1 cellular context compared by ENCODE assay signal in the genomic region with DNA sequence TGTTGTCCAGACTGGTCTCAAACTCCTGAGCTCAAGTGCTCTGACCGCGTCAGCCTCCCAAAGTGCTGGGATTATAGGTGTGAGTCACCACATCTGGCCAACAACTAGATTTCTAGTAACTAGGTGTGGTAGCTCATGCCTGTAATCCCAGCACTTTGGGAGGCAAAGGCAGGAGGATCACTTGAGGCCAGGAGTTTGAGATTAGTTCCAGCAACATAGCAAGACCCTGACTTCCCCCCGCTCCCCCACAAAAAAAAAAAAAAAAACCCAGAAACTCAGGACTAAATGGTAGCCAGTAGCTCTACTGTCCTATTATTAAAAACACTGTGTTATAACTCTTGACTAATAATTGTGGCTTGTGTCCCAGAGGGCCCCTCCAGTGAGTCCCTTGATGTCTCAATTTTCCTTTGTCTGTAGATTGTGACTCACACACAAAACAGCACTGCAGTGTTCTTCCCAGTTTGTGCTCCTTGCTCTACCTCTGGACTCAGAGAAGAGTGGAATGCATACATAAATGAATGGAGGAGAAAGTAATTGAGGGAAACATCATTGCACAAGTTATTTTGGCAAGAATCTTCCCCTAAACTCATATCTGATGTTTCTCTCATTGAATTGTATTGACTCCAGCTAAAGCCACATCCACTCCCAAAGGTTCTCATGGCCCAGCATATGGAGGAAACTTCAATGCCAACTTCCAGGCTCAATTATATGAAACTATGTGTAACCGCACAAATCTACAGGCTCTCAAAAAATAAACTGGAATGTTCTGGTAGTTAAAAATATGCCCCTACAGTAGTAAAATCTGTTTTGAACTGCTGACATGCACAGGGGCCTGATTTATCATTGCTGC.
TF ChIP-seq lines count a peak whose summit lies in the region.

No MANE protein-coding gene starts in this region.

TF ChIP-seq in HEK293, 187 proteins besides CTCF, POLR2A, EP300 and RAD21 (continued from another document):
- TF ChIP-seq, protein P1, sequence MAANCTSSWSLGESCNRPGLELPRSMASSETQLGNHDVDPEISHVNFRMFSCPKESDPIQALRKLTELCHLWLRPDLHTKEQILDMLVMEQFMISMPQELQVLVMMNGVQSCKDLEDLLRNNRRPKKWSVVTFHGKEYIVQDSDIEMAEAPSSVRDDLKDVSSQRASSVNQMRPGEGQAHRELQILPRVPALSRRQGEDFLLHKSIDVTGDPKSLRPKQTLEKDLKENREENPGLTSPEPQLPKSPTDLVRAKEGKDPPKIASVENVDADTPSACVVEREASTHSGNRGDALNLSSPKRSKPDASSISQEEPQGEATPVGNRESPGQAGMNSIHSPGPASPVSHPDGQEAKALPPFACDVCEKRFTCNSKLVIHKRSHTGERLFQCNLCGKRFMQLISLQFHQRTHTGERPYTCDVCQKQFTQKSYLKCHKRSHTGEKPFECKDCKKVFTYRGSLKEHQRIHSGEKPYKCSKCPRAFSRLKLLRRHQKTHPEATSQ (tag by site-specific recombination; IDR thresholded peaks at IDR 0.05), result 0 out of 2 replicates have a peak, but pooled peaks have one; percentile 28
- TF ChIP-seq, protein P2, sequence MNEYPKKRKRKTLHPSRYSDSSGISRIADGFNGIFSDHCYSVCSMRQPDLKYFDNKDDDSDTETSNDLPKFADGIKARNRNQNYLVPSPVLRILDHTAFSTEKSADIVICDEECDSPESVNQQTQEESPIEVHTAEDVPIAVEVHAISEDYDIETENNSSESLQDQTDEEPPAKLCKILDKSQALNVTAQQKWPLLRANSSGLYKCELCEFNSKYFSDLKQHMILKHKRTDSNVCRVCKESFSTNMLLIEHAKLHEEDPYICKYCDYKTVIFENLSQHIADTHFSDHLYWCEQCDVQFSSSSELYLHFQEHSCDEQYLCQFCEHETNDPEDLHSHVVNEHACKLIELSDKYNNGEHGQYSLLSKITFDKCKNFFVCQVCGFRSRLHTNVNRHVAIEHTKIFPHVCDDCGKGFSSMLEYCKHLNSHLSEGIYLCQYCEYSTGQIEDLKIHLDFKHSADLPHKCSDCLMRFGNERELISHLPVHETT (tag by site-specific recombination; IDR thresholded peaks at IDR 0.05), result peak; percentile 84; the same call in 1 of the 2 replicates
- TF ChIP-seq, protein P3, sequence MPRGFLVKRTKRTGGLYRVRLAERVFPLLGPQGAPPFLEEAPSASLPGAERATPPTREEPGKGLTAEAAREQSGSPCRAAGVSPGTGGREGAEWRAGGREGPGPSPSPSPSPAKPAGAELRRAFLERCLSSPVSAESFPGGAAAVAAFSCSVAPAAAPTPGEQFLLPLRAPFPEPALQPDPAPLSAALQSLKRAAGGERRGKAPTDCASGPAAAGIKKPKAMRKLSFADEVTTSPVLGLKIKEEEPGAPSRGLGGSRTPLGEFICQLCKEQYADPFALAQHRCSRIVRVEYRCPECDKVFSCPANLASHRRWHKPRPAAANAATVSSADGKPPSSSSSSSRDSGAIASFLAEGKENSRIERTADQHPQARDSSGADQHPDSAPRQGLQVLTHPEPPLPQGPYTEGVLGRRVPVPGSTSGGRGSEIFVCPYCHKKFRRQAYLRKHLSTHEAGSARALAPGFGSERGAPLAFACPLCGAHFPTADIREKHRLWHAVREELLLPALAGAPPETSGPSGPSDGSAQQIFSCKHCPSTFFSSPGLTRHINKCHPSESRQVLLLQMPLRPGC (tag by site-specific recombination; IDR thresholded peaks at IDR 0.05), result peak; percentile 60; the same call in 1 of the 2 replicates
- 0 out of 2 replicates have a peak, but pooled peaks have one; percentile 12 for TF ChIP-seq ZBTB17 (tag by site-specific recombination; IDR thresholded peaks at IDR 0.05)
- TF ChIP-seq KLF8 (tag by site-specific recombination; IDR thresholded peaks at IDR 0.05), result peak; percentile 11; the same call in 1 of the 2 replicates
- peak; percentile 18; the same call in 1 of the 2 replicates for TF ChIP-seq ZBTB8A (tag by site-specific recombination; IDR thresholded peaks at IDR 0.05)
- TF ChIP-seq, protein P4, sequence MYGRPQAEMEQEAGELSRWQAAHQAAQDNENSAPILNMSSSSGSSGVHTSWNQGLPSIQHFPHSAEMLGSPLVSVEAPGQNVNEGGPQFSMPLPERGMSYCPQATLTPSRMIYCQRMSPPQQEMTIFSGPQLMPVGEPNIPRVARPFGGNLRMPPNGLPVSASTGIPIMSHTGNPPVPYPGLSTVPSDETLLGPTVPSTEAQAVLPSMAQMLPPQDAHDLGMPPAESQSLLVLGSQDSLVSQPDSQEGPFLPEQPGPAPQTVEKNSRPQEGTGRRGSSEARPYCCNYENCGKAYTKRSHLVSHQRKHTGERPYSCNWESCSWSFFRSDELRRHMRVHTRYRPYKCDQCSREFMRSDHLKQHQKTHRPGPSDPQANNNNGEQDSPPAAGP (tag by site-specific recombination; IDR thresholded peaks at IDR 0.05), result peak; percentile 64; the same call in 1 of the 2 replicates
- TF ChIP-seq GLIS2 (tag by site-specific recombination; IDR thresholded peaks at IDR 0.05), result peak; percentile 75
- TF ChIP-seq, protein P5, sequence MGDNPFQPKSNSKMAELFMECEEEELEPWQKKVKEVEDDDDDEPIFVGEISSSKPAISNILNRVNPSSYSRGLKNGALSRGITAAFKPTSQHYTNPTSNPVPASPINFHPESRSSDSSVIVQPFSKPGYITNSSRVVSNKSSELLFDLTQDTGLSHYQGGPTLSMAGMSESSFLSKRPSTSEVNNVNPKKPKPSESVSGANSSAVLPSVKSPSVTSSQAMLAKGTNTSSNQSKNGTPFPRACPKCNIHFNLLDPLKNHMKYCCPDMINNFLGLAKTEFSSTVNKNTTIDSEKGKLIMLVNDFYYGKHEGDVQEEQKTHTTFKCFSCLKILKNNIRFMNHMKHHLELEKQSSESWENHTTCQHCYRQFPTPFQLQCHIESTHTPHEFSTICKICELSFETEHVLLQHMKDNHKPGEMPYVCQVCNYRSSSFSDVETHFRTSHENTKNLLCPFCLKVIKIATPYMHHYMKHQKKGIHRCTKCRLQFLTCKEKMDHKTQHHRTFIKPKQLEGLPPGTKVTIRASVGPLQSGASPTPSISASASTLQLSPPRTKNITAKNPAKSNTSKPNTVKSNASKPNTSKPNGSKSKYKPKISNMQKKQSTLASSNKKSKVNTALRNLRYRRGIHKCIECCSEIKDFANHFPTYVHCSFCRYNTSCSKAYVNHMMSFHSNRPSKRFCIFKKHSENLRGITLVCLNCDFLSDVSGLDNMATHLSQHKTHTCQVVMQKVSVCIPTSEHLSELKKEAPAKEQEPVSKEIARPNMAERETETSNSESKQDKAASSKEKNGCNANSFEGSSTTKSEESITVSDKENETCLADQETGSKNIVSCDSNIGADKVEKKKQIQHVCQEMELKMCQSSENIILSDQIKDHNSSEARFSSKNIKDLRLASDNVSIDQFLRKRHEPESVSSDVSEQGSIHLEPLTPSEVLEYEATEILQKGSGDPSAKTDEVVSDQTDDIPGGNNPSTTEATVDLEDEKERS (tag by site-specific recombination; IDR thresholded peaks at IDR 0.05), result 0 out of 2 replicates have a peak, but pooled peaks have one; percentile 35
- TF ChIP-seq ZNF302 (tag by site-specific recombination; IDR thresholded peaks at IDR 0.05; ENCODE audit: low read depth), result no peak
- TF ChIP-seq ZNF10 (tag by site-specific recombination; IDR thresholded peaks at IDR 0.05), result peak; percentile 42; the same call in 1 of the 2 replicates
- peak; percentile 63 for TF ChIP-seq GLIS1 (tag by site-specific recombination; IDR thresholded peaks at IDR 0.05)
- TF ChIP-seq ZBTB21 (tag by site-specific recombination; IDR thresholded peaks at IDR 0.05), result peak; percentile 12; the same call in 1 of the 2 replicates
- TF ChIP-seq SP7 (tag by site-specific recombination; IDR thresholded peaks at IDR 0.05), result peak; percentile 83
- TF ChIP-seq, protein P6, sequence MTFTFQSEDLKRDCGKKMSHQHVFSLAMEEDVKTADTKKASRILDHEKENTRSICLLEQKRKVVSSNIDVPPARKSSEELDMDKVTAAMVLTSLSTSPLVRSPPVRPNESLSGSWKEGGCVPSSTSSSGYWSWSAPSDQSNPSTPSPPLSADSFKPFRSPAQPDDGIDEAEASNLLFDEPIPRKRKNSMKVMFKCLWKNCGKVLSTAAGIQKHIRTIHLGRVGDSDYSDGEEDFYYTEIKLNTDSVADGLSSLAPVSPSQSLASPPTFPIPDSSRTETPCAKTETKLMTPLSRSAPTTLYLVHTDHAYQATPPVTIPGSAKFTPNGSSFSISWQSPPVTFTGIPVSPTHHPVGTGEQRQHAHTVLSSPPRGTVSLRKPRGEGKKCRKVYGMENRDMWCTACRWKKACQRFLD (tag by site-specific recombination; IDR thresholded peaks at IDR 0.05), result no peak
- 0 out of 2 replicates have a peak, but pooled peaks have one; percentile 17 for TF ChIP-seq ZNF394 (tag by site-specific recombination; IDR thresholded peaks at IDR 0.05; ENCODE audit: borderline replicate concordance)
- TF ChIP-seq ZNF24 (tag by site-specific recombination; IDR thresholded peaks at IDR 0.05), result 0 out of 2 replicates have a peak, but pooled peaks have one; percentile 29
- peak; percentile 69 for TF ChIP-seq OSR2 (tag by site-specific recombination; IDR thresholded peaks at IDR 0.05)
- TF ChIP-seq, protein P7, sequence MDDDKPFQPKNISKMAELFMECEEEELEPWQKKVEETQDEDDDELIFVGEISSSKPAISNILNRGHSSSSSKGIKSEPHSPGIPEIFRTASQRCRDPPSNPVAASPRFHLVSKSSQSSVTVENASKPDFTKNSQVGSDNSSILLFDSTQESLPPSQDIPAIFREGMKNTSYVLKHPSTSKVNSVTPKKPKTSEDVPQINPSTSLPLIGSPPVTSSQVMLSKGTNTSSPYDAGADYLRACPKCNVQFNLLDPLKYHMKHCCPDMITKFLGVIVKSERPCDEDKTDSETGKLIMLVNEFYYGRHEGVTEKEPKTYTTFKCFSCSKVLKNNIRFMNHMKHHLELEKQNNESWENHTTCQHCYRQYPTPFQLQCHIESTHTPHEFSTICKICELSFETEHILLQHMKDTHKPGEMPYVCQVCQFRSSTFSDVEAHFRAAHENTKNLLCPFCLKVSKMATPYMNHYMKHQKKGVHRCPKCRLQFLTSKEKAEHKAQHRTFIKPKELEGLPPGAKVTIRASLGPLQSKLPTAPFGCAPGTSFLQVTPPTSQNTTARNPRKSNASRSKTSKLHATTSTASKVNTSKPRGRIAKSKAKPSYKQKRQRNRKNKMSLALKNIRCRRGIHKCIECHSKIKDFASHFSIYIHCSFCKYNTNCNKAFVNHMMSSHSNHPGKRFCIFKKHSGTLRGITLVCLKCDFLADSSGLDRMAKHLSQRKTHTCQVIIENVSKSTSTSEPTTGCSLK (tag by site-specific recombination; IDR thresholded peaks at IDR 0.05), result no peak
- peak; percentile 43; the same call in 1 of the 2 replicates for TF ChIP-seq WT1 (tag by site-specific recombination; IDR thresholded peaks at IDR 0.05)
- TF ChIP-seq IKZF3 (tag by site-specific recombination; IDR thresholded peaks at IDR 0.05), result 0 out of 2 replicates have a peak, but pooled peaks have one; percentile 8
- no peak for TF ChIP-seq ZNF561 (tag by site-specific recombination; IDR thresholded peaks at IDR 0.05; ENCODE audit: borderline replicate concordance)
- TF ChIP-seq, protein P8, sequence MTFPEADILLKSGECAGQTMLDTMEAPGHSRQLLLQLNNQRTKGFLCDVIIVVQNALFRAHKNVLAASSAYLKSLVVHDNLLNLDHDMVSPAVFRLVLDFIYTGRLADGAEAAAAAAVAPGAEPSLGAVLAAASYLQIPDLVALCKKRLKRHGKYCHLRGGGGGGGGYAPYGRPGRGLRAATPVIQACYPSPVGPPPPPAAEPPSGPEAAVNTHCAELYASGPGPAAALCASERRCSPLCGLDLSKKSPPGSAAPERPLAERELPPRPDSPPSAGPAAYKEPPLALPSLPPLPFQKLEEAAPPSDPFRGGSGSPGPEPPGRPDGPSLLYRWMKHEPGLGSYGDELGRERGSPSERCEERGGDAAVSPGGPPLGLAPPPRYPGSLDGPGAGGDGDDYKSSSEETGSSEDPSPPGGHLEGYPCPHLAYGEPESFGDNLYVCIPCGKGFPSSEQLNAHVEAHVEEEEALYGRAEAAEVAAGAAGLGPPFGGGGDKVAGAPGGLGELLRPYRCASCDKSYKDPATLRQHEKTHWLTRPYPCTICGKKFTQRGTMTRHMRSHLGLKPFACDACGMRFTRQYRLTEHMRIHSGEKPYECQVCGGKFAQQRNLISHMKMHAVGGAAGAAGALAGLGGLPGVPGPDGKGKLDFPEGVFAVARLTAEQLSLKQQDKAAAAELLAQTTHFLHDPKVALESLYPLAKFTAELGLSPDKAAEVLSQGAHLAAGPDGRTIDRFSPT (tag by site-specific recombination; IDR thresholded peaks at IDR 0.05), result peak; percentile 79
- TF ChIP-seq ZNF654 (tag by site-specific recombination; IDR thresholded peaks at IDR 0.05; ENCODE audit: low read depth), result no peak
- TF ChIP-seq PRDM1 (tag by site-specific recombination; IDR thresholded peaks at IDR 0.05), result peak; percentile 72
